ENCODE assay signal across 9 cellular contexts in the genomic region with DNA sequence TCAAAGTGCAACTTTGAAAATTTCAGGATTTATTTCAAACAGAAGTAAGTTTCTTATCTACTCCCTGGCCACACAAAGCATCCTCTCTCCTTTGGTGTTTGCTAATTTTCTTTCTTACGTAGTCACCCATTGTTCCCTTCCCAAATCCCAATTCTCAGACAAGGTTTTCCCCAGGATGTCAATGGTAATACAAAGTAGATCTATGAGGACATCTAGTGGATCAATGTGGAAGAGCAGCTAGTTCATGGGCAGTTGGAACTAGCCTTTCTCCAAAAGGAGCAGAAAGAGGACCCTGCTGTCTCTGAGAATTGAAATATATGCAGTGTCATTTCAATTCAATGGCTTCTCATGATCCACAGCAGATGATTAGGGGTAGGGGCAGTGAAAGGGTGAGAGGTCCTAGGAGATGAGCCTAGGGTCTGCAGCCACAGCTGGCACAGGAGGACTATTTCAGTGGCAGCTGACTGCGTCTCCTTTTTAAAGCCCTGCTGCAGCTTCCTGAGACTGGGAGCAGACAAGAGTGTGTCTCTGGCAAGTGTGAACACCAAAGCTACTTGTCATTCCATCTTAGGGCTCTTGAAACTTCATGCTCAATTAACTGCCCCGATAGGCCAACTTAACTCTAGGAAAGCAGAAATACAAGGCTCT.
DNase-seq lines count a peak whose midpoint lies in the region; ATAC-seq and TF ChIP-seq lines count a peak whose summit lies in the region.
"Had no signal": no experiment of that assay in that cellular context is flagged by ENCODE, and none has a peak within 500 bp of the region (broad histone marks: within the 10 kb centered on the region; RNA-seq: fewer than 3 reads in every experiment).

No MANE protein-coding gene starts in this region.

- no peaks in the 10 kb centered on the region for H3K9me3 ChIP-seq in CD8-positive, alpha-beta T cell (ENCODE audit: low read length)
- no peaks in the 10 kb centered on the region for H3K9me3 ChIP-seq in left lung

- no peaks in the 10 kb centered on the region for H3F3A ChIP-seq in GM23338 (replicated peaks; ENCODE audit: low read depth)

- no peak overlapping the region for H3K27ac Mint-ChIP-seq in CD8-positive, alpha-beta T cell
- H3K27ac Mint-ChIP-seq in GM23338 = no peak overlapping the region
- no peak overlapping the region for H3K27ac Mint-ChIP-seq in activated T-helper 1 cell treated with anti-CD3 and anti-CD28 coated beads, Interleukin-12 subunit alpha, Interleukin-12 subunit beta, Interleukin-2, Interleukin-4 antibody, amounts not matched to agents 30 ng/mL and 10 ng/mL and 1 ng/mL, durations not matched to agents 14 hours and 24 hours and 36 hours
- no peak overlapping the region for H3K27ac Mint-ChIP-seq in activated naive CD8-positive, alpha-beta T cell treated with anti-CD3 and anti-CD28 coated beads, Interleukin-2, amount 50 U/mL, for 24 hours
- H3K27ac Mint-ChIP-seq: IgD-negative memory B cell had no signal

- no peaks in the 10 kb centered on the region for H4K20me1 ChIP-seq in GM23338 (replicated peaks; ENCODE audit: insufficient read depth)

- CTCF ChIA-PET in CD8-positive, alpha-beta T cell (lab: Charles Lee) = interaction anchor here (0.8 to 3.4 kb wide), 6 partner anchors 8 to 32 kb away, joined by 3 to 12 read pairs (median 5); no protein-coding TSS in a partner anchor

- H3K4me3 ChIP-seq in CD8-positive, alpha-beta T cell (ENCODE audit: low read depth, low read length) = no peak overlapping the region
- H3K4me3 ChIP-seq in GM23338 (no peak overlapping the region), left lung (no peak overlapping the region)

- H3K9me3 Mint-ChIP-seq in CD8-positive, alpha-beta T cell = no peaks in the 10 kb centered on the region
- no peaks in the 10 kb centered on the region; the same call in 2 of the 3 replicates for H3K9me3 Mint-ChIP-seq in GM23338
- no peaks in the 10 kb centered on the region for H3K9me3 Mint-ChIP-seq in activated T-helper 1 cell treated with anti-CD3 and anti-CD28 coated beads, Interleukin-12 subunit alpha, Interleukin-12 subunit beta, Interleukin-2, Interleukin-4 antibody, amounts not matched to agents 30 ng/mL and 10 ng/mL and 1 ng/mL, durations not matched to agents 14 hours and 24 hours and 36 hours
- H3K9me3 Mint-ChIP-seq in activated naive CD8-positive, alpha-beta T cell treated with anti-CD3 and anti-CD28 coated beads, Interleukin-2, amount 50 U/mL, for 24 hours = no peaks in the 10 kb centered on the region
- H3K9me3 Mint-ChIP-seq: IgD-negative memory B cell had no signal

- H3K79me2 ChIP-seq in GM23338 (replicated peaks; ENCODE audit: insufficient read depth) = no peaks in the 10 kb centered on the region

- H3K36me3 Mint-ChIP-seq in CD8-positive, alpha-beta T cell = no peaks in the 10 kb centered on the region
- no peaks in the 10 kb centered on the region for H3K36me3 Mint-ChIP-seq in GM23338 (ENCODE audit: low read depth)
- no peaks in the 10 kb centered on the region for H3K36me3 Mint-ChIP-seq in activated T-helper 1 cell treated with anti-CD3 and anti-CD28 coated beads, Interleukin-12 subunit alpha, Interleukin-12 subunit beta, Interleukin-2, Interleukin-4 antibody, amounts not matched to agents 30 ng/mL and 10 ng/mL and 1 ng/mL, durations not matched to agents 14 hours and 24 hours and 36 hours (ENCODE audit: low read depth)
- no peaks in the 10 kb centered on the region for H3K36me3 Mint-ChIP-seq in activated naive CD8-positive, alpha-beta T cell treated with anti-CD3 and anti-CD28 coated beads, Interleukin-2, amount 50 U/mL, for 24 hours (ENCODE audit: low read depth)
- H3K36me3 Mint-ChIP-seq: IgD-negative memory B cell had no signal

- H3K4me3 Mint-ChIP-seq in CD8-positive, alpha-beta T cell = no peak overlapping the region
- no peak overlapping the region for H3K4me3 Mint-ChIP-seq in GM23338
- no peak overlapping the region for H3K4me3 Mint-ChIP-seq in activated T-helper 1 cell treated with anti-CD3 and anti-CD28 coated beads, Interleukin-12 subunit alpha, Interleukin-12 subunit beta, Interleukin-2, Interleukin-4 antibody, amounts not matched to agents 30 ng/mL and 10 ng/mL and 1 ng/mL, durations not matched to agents 14 hours and 24 hours and 36 hours
- no peak overlapping the region for H3K4me3 Mint-ChIP-seq in activated naive CD8-positive, alpha-beta T cell treated with anti-CD3 and anti-CD28 coated beads, Interleukin-2, amount 50 U/mL, for 24 hours
- H3K4me3 Mint-ChIP-seq: IgD-negative memory B cell had no signal

- ATAC-seq in CD8-positive, alpha-beta T cell = no peak
- ATAC-seq in GM23338 (peak; percentile 88), left lung (peak; percentile 90)
- no peak for ATAC-seq in activated naive CD8-positive, alpha-beta T cell treated with anti-CD3 and anti-CD28 coated beads, Interleukin-2, amount 50 U/mL, for 24 hours

- no peak overlapping the region for H3K4me2 ChIP-seq in GM23338

- intact Hi-C loops in CD8-positive, alpha-beta T cell (cut with DNase I, micrococcal nuclease) = no loop called here
- intact Hi-C loops in left lung (cut with DNase I) = loop anchor here in 1 of 2 donors (10.0 kb wide), 1 partner anchor 1610 kb away; no protein-coding TSS in a partner anchor
- intact Hi-C loops in activated T-helper 1 cell treated with anti-CD3 and anti-CD28 coated beads, Interleukin-12 subunit alpha, Interleukin-12 subunit beta, Interleukin-2, Interleukin-4 antibody, amounts not matched to agents 30 ng/mL and 10 ng/mL and 1 ng/mL, durations not matched to agents 14 hours and 24 hours and 36 hours (cut with micrococcal nuclease) = no loop called here

- H3K27me3 Mint-ChIP-seq in CD8-positive, alpha-beta T cell (ENCODE audit: low read depth) = peaks cover 4% of the 10 kb centered on the region
- no peaks in the 10 kb centered on the region for H3K27me3 Mint-ChIP-seq in GM23338 (ENCODE audit: insufficient read depth, low read depth, poor library complexity)
- H3K27me3 Mint-ChIP-seq in activated T-helper 1 cell treated with anti-CD3 and anti-CD28 coated beads, Interleukin-12 subunit alpha, Interleukin-12 subunit beta, Interleukin-2, Interleukin-4 antibody, amounts not matched to agents 30 ng/mL and 10 ng/mL and 1 ng/mL, durations not matched to agents 14 hours and 24 hours and 36 hours (ENCODE audit: insufficient read depth) = peaks cover 3% of the 10 kb centered on the region
- H3K27me3 Mint-ChIP-seq in activated naive CD8-positive, alpha-beta T cell treated with anti-CD3 and anti-CD28 coated beads, Interleukin-2, amount 50 U/mL, for 24 hours = no peaks in the 10 kb centered on the region
- H3K27me3 Mint-ChIP-seq: IgD-negative memory B cell had no signal

- peaks cover 5% of the 10 kb centered on the region; the same call in 1 of the 2 replicates for H3K9me2 ChIP-seq in GM23338 (ENCODE audit: insufficient read depth)

- H3K27me3 ChIP-seq in CD8-positive, alpha-beta T cell (ENCODE audit: insufficient read depth, low read length) = no peaks in the 10 kb centered on the region
- H3K27me3 ChIP-seq in GM23338 (ENCODE audit: insufficient read depth) (no peaks in the 10 kb centered on the region), left lung (no peaks in the 10 kb centered on the region)

- peak; percentile 40 for TF ChIP-seq CTCF in CD8-positive, alpha-beta T cell (IDR thresholded peaks at IDR 0.05)
- TF ChIP-seq CTCF in GM23338 (conservative IDR thresholded peaks at IDR 0.05; ENCODE audit: low read depth in 2 of 2) (peak; percentile 82 to 83), left lung (IDR thresholded peaks at IDR 0.05) (peak; percentile 58 to 78)

- H3K4me1 Mint-ChIP-seq in CD8-positive, alpha-beta T cell (ENCODE audit: low read depth) = no peaks in the 10 kb centered on the region
- H3K4me1 Mint-ChIP-seq in GM23338 = peaks cover 8% of the 10 kb centered on the region; the same call in 2 of the 3 replicates
- no peaks in the 10 kb centered on the region for H3K4me1 Mint-ChIP-seq in activated T-helper 1 cell treated with anti-CD3 and anti-CD28 coated beads, Interleukin-12 subunit alpha, Interleukin-12 subunit beta, Interleukin-2, Interleukin-4 antibody, amounts not matched to agents 30 ng/mL and 10 ng/mL and 1 ng/mL, durations not matched to agents 14 hours and 24 hours and 36 hours (ENCODE audit: low read depth)
- peaks cover under 1% of the 10 kb centered on the region for H3K4me1 Mint-ChIP-seq in activated naive CD8-positive, alpha-beta T cell treated with anti-CD3 and anti-CD28 coated beads, Interleukin-2, amount 50 U/mL, for 24 hours

- no peak overlapping the region for H3K27ac ChIP-seq in CD8-positive, alpha-beta T cell (ENCODE audit: low read depth, low read length)
- H3K27ac ChIP-seq in GM23338 (ENCODE audit: low read depth) (no peak overlapping the region), left lung (peak overlapping the region in 1 of 2 donors; percentile 11)

- DNase-seq in CD8-positive, alpha-beta T cell = no peak
- DNase-seq in GM23338 (ENCODE audit: low spot score) (peak; percentile 89), NCI-H2227 treated with DMSO at 0.1 percent for 48 hours (lab: John Stamatoyannopoulos, UW) (peak; percentile 41), cerebellum (ENCODE audit: low spot score) (peak; percentile 52), left lung (no peak), T-helper 1 cell (no peak)
- no peak for DNase-seq in activated T-helper 1 cell treated with anti-CD3 and anti-CD28 coated beads, Interleukin-12 subunit alpha, Interleukin-12 subunit beta, Interleukin-2, Interleukin-4 antibody, amounts not matched to agents 30 ng/mL and 10 ng/mL and 1 ng/mL, durations not matched to agents 14 hours and 24 hours and 36 hours (ENCODE audit: low spot score)
- DNase-seq in activated naive CD8-positive, alpha-beta T cell treated with anti-CD3 and anti-CD28 coated beads, Interleukin-2, amount 50 U/mL, for 24 hours = no peak

- no peaks in the 10 kb centered on the region for H3K36me3 ChIP-seq in CD8-positive, alpha-beta T cell (ENCODE audit: insufficient read depth, low read length)
- H3K36me3 ChIP-seq in GM23338 (ENCODE audit: insufficient read depth) (no peaks in the 10 kb centered on the region), left lung (no peaks in the 10 kb centered on the region)

- H3K4me1 ChIP-seq in CD8-positive, alpha-beta T cell (ENCODE audit: insufficient read depth, low read length) = no peaks in the 10 kb centered on the region
- no peaks in the 10 kb centered on the region for H3K4me1 ChIP-seq in GM23338 (ENCODE audit: insufficient read depth)
- H3K4me1 ChIP-seq in left lung = no peaks in the 10 kb centered on the region

- POLR2A ChIA-PET in CD8-positive, alpha-beta T cell (lab: Charles Lee) = no interaction called here

- no peak overlapping the region for H2AFZ ChIP-seq in GM23338

Comparison
In these comparisons a context has a peak if more than half of its experiments do, and no peak if none do; other contexts are left out.
1. ATAC-seq: peak in GM23338 (single experiment) and left lung (single experiment); none in CD8-positive, alpha-beta T cell (single experiment) and activated naive CD8-positive, alpha-beta T cell treated with anti-CD3 and anti-CD28 coated beads, Interleukin-2, amount 50 U/mL, for 24 hours (single experiment).
2. DNase-seq: peak in GM23338 (single experiment), NCI-H2227 treated with DMSO at 0.1 percent for 48 hours (single experiment) and cerebellum (single experiment); none in CD8-positive, alpha-beta T cell (0 of 7), left lung (0 of 2), activated T-helper 1 cell treated with anti-CD3 and anti-CD28 coated beads, Interleukin-12 subunit alpha, Interleukin-12 subunit beta, Interleukin-2, Interleukin-4 antibody, amounts not matched to agents 30 ng/mL and 10 ng/mL and 1 ng/mL, durations not matched to agents 14 hours and 24 hours and 36 hours (single experiment), activated naive CD8-positive, alpha-beta T cell treated with anti-CD3 and anti-CD28 coated beads, Interleukin-2, amount 50 U/mL, for 24 hours (single experiment) and T-helper 1 cell (0 of 5).
3. Peak in every context shown above with its lines, with median percentiles within 50 percentile points of each other: CTCF ChIP-seq.